Comparison of ENCODE assay signal across 10 cellular contexts in genomic region chr11:125846188-125846587, GRCh38. TPM values are rescaled to one million over a fixed set of nuclear protein-coding genes. Genes with fewer than 3 reads are reported as not detected.
"Had no signal": no experiment of that assay in that cellular context is flagged by ENCODE, and none has a peak within 500 bp of the region (broad histone marks: within the 10 kb centered on the region; RNA-seq: fewer than 3 reads in every experiment).

No MANE protein-coding gene starts in this region.

- ATAC-seq: HCT116 had no signal

- H3K36me3 ChIP-seq: HAP-1 had no signal

- DNase-seq: GM23248, GOT3, H7, KG1 had no signal

- H3K4me1 ChIP-seq: HAP-1 had no signal

- FAIRE-seq: HTR-8/SVneo had no signal

- H3K9ac ChIP-seq: GM23248 had no signal

- H2AFZ ChIP-seq: GM23248 had no signal

- H3K27ac ChIP-seq: GM23248 had no signal

- H3K4me3 ChIP-seq: GM23248, HAP-1 had no signal

RNA-seq across cellular contexts. Expression of gene PATE4, which starts 13.1 kb away (rescaled TPM):
- total RNA-seq: GM23248, H4, H7, HT-29 had no signal
- polyA plus RNA-seq: GM23248, IgD-negative memory B cell had no signal

RNA-seq across cellular contexts. Expression of gene DDX25, which starts 58.1 kb away (rescaled TPM):
- total RNA-seq: GM23248, H4, HT-29 had no signal
- polyA plus RNA-seq: GM23248 had no signal

RNA-seq across cellular contexts. Expression of gene PATE3, which starts 58.3 kb away (rescaled TPM):
- total RNA-seq: GM23248, H4, H7, HT-29 had no signal
- polyA plus RNA-seq: GM23248, IgD-negative memory B cell had no signal
